In the genomic region with DNA sequence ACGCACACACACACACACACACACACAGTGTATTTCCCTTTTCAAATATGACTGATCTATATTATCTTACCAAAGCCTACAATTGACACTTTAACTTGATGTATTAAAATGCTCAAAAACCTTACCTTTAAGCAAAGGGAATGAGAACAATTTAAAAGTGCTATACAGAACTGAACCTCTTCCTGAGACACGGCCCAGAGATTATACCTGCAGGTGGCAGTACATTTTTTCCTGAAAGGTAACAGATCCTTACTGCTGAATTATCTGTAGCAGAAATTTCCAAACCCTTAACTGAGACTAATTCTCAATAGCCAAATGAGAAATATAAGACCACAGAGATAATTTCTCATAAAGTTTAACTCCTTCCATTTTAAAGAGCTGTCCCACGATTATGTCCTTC, we compare ENCODE assay signal across 2 cellular contexts.
TF ChIP-seq lines count a peak whose summit lies in the region.

No MANE protein-coding gene starts in this region.

TF ChIP-seq in SK-N-SH, 30 proteins besides CTCF, POLR2A, EP300 and RAD21 (continued from another document):
- TF ChIP-seq FOSL2 (IDR thresholded peaks at IDR 0.05; ENCODE audit: borderline replicate concordance, low read depth) (no peak), FOXJ3 (CRISPR knock-in tag; IDR thresholded peaks at IDR 0.05) (no peak), RFX5 (IDR thresholded peaks at IDR 0.05; ENCODE audit: low read length) (no peak), POLR2AphosphoS5 (IDR thresholded peaks at IDR 0.05; ENCODE audit: low read depth, low read length) (no peak), YY1 (IDR thresholded peaks at IDR 0.05; ENCODE audit: low read depth) (no peak)
- TF ChIP-seq, protein P1, sequence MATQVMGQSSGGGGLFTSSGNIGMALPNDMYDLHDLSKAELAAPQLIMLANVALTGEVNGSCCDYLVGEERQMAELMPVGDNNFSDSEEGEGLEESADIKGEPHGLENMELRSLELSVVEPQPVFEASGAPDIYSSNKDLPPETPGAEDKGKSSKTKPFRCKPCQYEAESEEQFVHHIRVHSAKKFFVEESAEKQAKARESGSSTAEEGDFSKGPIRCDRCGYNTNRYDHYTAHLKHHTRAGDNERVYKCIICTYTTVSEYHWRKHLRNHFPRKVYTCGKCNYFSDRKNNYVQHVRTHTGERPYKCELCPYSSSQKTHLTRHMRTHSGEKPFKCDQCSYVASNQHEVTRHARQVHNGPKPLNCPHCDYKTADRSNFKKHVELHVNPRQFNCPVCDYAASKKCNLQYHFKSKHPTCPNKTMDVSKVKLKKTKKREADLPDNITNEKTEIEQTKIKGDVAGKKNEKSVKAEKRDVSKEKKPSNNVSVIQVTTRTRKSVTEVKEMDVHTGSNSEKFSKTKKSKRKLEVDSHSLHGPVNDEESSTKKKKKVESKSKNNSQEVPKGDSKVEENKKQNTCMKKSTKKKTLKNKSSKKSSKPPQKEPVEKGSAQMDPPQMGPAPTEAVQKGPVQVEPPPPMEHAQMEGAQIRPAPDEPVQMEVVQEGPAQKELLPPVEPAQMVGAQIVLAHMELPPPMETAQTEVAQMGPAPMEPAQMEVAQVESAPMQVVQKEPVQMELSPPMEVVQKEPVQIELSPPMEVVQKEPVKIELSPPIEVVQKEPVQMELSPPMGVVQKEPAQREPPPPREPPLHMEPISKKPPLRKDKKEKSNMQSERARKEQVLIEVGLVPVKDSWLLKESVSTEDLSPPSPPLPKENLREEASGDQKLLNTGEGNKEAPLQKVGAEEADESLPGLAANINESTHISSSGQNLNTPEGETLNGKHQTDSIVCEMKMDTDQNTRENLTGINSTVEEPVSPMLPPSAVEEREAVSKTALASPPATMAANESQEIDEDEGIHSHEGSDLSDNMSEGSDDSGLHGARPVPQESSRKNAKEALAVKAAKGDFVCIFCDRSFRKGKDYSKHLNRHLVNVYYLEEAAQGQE (IDR thresholded peaks at IDR 0.05; ENCODE audit: low read depth, low read length), result no peak
- TF ChIP-seq, protein P2, sequence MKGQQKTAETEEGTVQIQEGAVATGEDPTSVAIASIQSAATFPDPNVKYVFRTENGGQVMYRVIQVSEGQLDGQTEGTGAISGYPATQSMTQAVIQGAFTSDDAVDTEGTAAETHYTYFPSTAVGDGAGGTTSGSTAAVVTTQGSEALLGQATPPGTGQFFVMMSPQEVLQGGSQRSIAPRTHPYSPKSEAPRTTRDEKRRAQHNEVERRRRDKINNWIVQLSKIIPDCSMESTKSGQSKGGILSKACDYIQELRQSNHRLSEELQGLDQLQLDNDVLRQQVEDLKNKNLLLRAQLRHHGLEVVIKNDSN (IDR thresholded peaks at IDR 0.05; ENCODE audit: borderline replicate concordance, low read depth), result no peak
- TF ChIP-seq, protein P3, sequence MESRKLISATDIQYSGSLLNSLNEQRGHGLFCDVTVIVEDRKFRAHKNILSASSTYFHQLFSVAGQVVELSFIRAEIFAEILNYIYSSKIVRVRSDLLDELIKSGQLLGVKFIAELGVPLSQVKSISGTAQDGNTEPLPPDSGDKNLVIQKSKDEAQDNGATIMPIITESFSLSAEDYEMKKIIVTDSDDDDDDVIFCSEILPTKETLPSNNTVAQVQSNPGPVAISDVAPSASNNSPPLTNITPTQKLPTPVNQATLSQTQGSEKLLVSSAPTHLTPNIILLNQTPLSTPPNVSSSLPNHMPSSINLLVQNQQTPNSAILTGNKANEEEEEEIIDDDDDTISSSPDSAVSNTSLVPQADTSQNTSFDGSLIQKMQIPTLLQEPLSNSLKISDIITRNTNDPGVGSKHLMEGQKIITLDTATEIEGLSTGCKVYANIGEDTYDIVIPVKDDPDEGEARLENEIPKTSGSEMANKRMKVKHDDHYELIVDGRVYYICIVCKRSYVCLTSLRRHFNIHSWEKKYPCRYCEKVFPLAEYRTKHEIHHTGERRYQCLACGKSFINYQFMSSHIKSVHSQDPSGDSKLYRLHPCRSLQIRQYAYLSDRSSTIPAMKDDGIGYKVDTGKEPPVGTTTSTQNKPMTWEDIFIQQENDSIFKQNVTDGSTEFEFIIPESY (IDR thresholded peaks at IDR 0.05; ENCODE audit: borderline replicate concordance, low read depth), result no peak
TF ChIP-seq in SK-N-SH: peak in this region for 0.

TF ChIP-seq in SK-N-SH treated with all-trans-retinoic acid at 6 μM for 48 hours, 23 proteins besides CTCF, POLR2A, EP300 and RAD21 (continued from another document):
- TF ChIP-seq, protein P4, sequence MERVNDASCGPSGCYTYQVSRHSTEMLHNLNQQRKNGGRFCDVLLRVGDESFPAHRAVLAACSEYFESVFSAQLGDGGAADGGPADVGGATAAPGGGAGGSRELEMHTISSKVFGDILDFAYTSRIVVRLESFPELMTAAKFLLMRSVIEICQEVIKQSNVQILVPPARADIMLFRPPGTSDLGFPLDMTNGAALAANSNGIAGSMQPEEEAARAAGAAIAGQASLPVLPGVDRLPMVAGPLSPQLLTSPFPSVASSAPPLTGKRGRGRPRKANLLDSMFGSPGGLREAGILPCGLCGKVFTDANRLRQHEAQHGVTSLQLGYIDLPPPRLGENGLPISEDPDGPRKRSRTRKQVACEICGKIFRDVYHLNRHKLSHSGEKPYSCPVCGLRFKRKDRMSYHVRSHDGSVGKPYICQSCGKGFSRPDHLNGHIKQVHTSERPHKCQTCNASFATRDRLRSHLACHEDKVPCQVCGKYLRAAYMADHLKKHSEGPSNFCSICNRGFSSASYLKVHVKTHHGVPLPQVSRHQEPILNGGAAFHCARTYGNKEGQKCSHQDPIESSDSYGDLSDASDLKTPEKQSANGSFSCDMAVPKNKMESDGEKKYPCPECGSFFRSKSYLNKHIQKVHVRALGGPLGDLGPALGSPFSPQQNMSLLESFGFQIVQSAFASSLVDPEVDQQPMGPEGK (CRISPR knock-in tag; IDR thresholded peaks at IDR 0.05; ENCODE audit: borderline replicate concordance), result no peak
- TF ChIP-seq ZNF8 (CRISPR knock-in tag; IDR thresholded peaks at IDR 0.05), result no peak
- TF ChIP-seq, protein P5, sequence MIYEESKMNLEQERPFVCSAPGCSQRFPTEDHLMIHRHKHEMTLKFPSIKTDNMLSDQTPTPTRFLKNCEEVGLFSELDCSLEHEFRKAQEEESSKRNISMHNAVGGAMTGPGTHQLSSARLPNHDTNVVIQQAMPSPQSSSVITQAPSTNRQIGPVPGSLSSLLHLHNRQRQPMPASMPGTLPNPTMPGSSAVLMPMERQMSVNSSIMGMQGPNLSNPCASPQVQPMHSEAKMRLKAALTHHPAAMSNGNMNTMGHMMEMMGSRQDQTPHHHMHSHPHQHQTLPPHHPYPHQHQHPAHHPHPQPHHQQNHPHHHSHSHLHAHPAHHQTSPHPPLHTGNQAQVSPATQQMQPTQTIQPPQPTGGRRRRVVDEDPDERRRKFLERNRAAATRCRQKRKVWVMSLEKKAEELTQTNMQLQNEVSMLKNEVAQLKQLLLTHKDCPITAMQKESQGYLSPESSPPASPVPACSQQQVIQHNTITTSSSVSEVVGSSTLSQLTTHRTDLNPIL (CRISPR knock-in tag; IDR thresholded peaks at IDR 0.05; ENCODE audit: low read depth), result no peak
- TF ChIP-seq RARB (CRISPR knock-in tag; IDR thresholded peaks at IDR 0.05), result no peak
- no peak for TF ChIP-seq ZC3H10 (CRISPR knock-in tag; IDR thresholded peaks at IDR 0.05)
- no peak for TF ChIP-seq TCF4 (CRISPR knock-in tag; IDR thresholded peaks at IDR 0.05; ENCODE audit: borderline replicate concordance)
- TF ChIP-seq GLIS3 (CRISPR knock-in tag; IDR thresholded peaks at IDR 0.05), result no peak
